10 cellular contexts compared by ENCODE assay signal in the genomic region with DNA sequence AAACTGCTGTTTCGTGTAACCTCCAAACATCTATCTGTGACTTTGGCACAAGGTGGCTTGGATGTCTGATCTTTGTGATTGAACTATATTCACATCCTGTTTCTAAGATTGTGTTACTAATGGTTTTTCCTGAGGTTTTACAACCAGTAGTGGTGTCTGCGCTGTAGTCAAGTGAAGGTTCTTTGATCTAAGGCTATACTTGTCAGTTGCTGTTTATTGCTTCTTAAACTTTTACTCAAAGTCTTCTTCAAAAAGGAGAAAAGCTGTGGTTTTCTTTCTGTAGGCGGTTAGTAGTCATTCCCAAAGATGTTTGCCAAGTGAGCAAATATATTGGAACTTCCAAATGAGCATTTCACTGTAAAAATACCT. TPM values are rescaled to one million over a fixed set of nuclear protein-coding genes. Genes with fewer than 3 reads are reported as not detected.
DNase-seq lines count a peak whose midpoint lies in the region; ATAC-seq and TF ChIP-seq lines count a peak whose summit lies in the region.
"Had no signal": no experiment of that assay in that cellular context is flagged by ENCODE, and none has a peak within 500 bp of the region (broad histone marks: within the 10 kb centered on the region; RNA-seq: fewer than 3 reads in every experiment).

No MANE protein-coding gene starts in this region.

- peak; percentile 27 for DNase-seq in NCI-H1092 treated with DMSO at 0.1 percent for 48 hours (lab: John Stamatoyannopoulos, UW)
- no peak for DNase-seq in NCI-H1092 (lab: John Stamatoyannopoulos, UW)
- no peak for DNase-seq in RWPE2 (ENCODE audit: low spot score)
- DNase-seq in fibroblast of mammary gland (ENCODE audit: low read depth): peak; percentile 53
- DNase-seq in epidermal melanocyte (ENCODE audit: insufficient read length, low spot score): no peak
- DNase-seq in NCI-H1417 treated with DMSO at 0.1 percent for 48 hours (lab: John Stamatoyannopoulos, UW): no peak
- DNase-seq in medulla oblongata (ENCODE audit: extremely low spot score): no peak
- DNase-seq: retina had no signal

- H3K9ac ChIP-seq in skeletal muscle satellite cell (ENCODE audit: low read depth, low read length): peak overlapping the region; percentile 92

- no peaks in the 10 kb centered on the region for H3K27me3 ChIP-seq in RWPE2 (ENCODE audit: insufficient read depth, poor library complexity, severe bottlenecking)
- no peaks in the 10 kb centered on the region for H3K27me3 ChIP-seq in skeletal muscle satellite cell (ENCODE audit: control insufficient read depth, insufficient read depth, low read length)

- H3K9me3 ChIP-seq in RWPE2 (ENCODE audit: severe bottlenecking) (no peaks in the 10 kb centered on the region), skeletal muscle satellite cell (replicated peaks; ENCODE audit: low read length) (no peaks in the 10 kb centered on the region)
- H3K9me3 ChIP-seq: A549 had no signal

- peak overlapping the region; percentile 92 for H3K4me2 ChIP-seq in skeletal muscle satellite cell (ENCODE audit: low read length)

- no peak overlapping the region for H3K4me3 ChIP-seq in RWPE2 (ENCODE audit: severe bottlenecking)
- no peak overlapping the region for H3K4me3 ChIP-seq in fibroblast of mammary gland (ENCODE audit: control insufficient read depth, low read depth, low read length)
- H3K4me3 ChIP-seq in skeletal muscle satellite cell (ENCODE audit: low read length): no peak overlapping the region

- TF ChIP-seq CTCF in RWPE2 (IDR thresholded peaks at IDR 0.05; ENCODE audit: poor library complexity, severe bottlenecking): no peak
- no peak for TF ChIP-seq CTCF in fibroblast of mammary gland (conservative IDR thresholded peaks at IDR 0.05; ENCODE audit: control insufficient read depth, insufficient read depth, low read depth, low read length)

- peak overlapping the region; percentile 71 for H3K27ac ChIP-seq in RWPE2 (ENCODE audit: poor library complexity, severe bottlenecking)

- peaks cover 26% of the 10 kb centered on the region for H3K4me1 ChIP-seq in RWPE2 (ENCODE audit: insufficient read depth, poor library complexity, severe bottlenecking)
- H3K4me1 ChIP-seq in skeletal muscle satellite cell (ENCODE audit: control insufficient read depth, insufficient read depth, low read length): peaks cover 44% of the 10 kb centered on the region

- no peak for ATAC-seq in RWPE2 (ENCODE audit: low read depth)
- ATAC-seq: A549 had no signal

- H3K36me3 ChIP-seq in RWPE2 (ENCODE audit: low read depth) (no peaks in the 10 kb centered on the region), skeletal muscle satellite cell (ENCODE audit: insufficient read depth, low read length) (no peaks in the 10 kb centered on the region)

RNA-seq across cellular contexts. Expression of a gene that starts 12.3 kb away (rescaled TPM):
- 298 and 354 TPM in 2 replicates for total RNA-seq in skeletal muscle satellite cell (2012; rRNA removed)

RNA-seq across cellular contexts. Expression of a gene that starts 52.8 kb away (rescaled TPM):
- 4.8 and 6.6 TPM in 2 replicates for total RNA-seq in skeletal muscle satellite cell (2012; rRNA removed)

Comparison
In these comparisons a context has a peak if more than half of its experiments do, and no peak if none do; other contexts are left out.
1. DNase-seq: peak in NCI-H1092 treated with DMSO at 0.1 percent for 48 hours (single experiment) and fibroblast of mammary gland (single experiment); none in NCI-H1092 (single experiment), RWPE2 (single experiment), epidermal melanocyte (single experiment), NCI-H1417 treated with DMSO at 0.1 percent for 48 hours (single experiment) and medulla oblongata (single experiment).